8 cellular contexts compared by ENCODE assay signal in the genomic region with DNA sequence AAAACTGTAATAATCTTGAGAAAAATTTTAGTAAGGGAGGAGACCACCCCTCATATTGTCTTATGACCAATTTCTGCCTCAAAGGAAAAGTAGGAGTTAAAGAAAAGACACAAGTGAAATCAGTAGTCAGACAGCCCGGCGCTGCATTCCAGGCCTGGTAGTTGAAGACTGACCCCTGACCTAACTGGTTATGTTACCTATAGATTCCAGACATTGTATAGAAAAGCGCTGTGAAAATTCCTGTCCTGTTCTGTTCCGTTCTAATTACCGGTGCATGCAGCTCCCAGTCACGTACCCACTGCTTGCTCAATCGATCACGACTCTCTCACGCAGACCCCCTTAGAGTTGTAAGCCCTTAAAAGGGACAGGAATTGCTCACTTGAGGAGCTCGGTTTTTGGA.
DNase-seq lines count a peak whose midpoint lies in the region; ATAC-seq, FAIRE-seq and TF ChIP-seq lines count a peak whose summit lies in the region.
"Not testable (repeated sequence)": the region's sequence is repeated elsewhere in the genome, so short reads cannot be mapped to it uniquely, and the experiment has no call there.

No MANE protein-coding gene starts in this region.

- not testable (repeated sequence) for TF ChIP-seq CTCF in Caco-2 (IDR thresholded peaks at IDR 0.05; ENCODE audit: insufficient read depth in 1 of 2, low read depth in 1 of 2, low read length in 1 of 2, severe bottlenecking in 1 of 2, unreplicated experiment in 1 of 2); H9 (conservative IDR thresholded peaks at IDR 0.05); astrocyte (IDR thresholded peaks at IDR 0.05; ENCODE audit: insufficient read depth, low read depth, low read length); HepG2 (CRISPR knock-in tag; IDR thresholded peaks at IDR 0.05); neural progenitor cell (IDR thresholded peaks at IDR 0.05); smooth muscle cell (IDR thresholded peaks at IDR 0.05; ENCODE audit: borderline replicate concordance, insufficient read depth, poor library complexity, severe bottlenecking)

- not testable (repeated sequence) for H2BK120ac ChIP-seq in H9 (ENCODE audit: low read depth, low read length, poor library complexity, severe bottlenecking)

- not testable (repeated sequence) for H4K20me1 ChIP-seq in H9 (ENCODE audit: control insufficient read depth, insufficient read depth, insufficient read length); astrocyte (ENCODE audit: insufficient read depth, low read length); HepG2 (ENCODE audit: insufficient read depth, low read length); neural progenitor cell (ENCODE audit: low read depth); smooth muscle cell (ENCODE audit: low read depth)

- H3K18ac ChIP-seq in H9 (ENCODE audit: insufficient read length, low read depth, low read length): not testable (repeated sequence)

- H3K4me3 Mint-ChIP-seq in Caco-2 (ENCODE audit: unreplicated experiment): peak overlapping the region; percentile 52
- H3K4me3 Mint-ChIP-seq in H9; astrocyte (ENCODE audit: unreplicated experiment); neural progenitor cell: not testable (repeated sequence)

- H3K36me3 ChIP-seq in Caco-2 (ENCODE audit: control insufficient read depth, insufficient read depth, low read length); astrocyte (ENCODE audit: insufficient read depth, low read length); HepG2 (replicated peaks in 1 of 2; ENCODE audit: control insufficient read depth in 1 of 2, insufficient read depth in 2 of 2, low read length in 2 of 2); neural progenitor cell; smooth muscle cell (ENCODE audit: low read depth): not testable (repeated sequence)

- CTCF ChIA-PET in Caco-2 (lab: Charles Lee); HepG2 (lab: Yijun Ruan, JAX; ENCODE audit: low intra/inter-chr PET ratio, low total read pairs): not testable (repeated sequence)

- not testable (repeated sequence) for H3K9me3 ChIP-seq in Caco-2; H9 (ENCODE audit: control insufficient read depth, low read depth, low read length); astrocyte (ENCODE audit: insufficient read depth, low read depth, low read length); HepG2 (ENCODE audit: low read length); neural progenitor cell (ENCODE audit: low read depth); smooth muscle cell (replicated peaks; ENCODE audit: low read depth)

- H3K4me1 ChIP-seq in Caco-2: peaks cover 34% of the 10 kb centered on the region
- H3K4me1 ChIP-seq in H9 (ENCODE audit: insufficient read depth, low read length); astrocyte (ENCODE audit: insufficient read depth, low read length); HepG2 (ENCODE audit: insufficient read depth, low read length); neural progenitor cell; smooth muscle cell (ENCODE audit: low read depth): not testable (repeated sequence)

- H3K4ac ChIP-seq in H9 (ENCODE audit: low read depth, low read length): not testable (repeated sequence)

- not testable (repeated sequence) for H3K23me2 ChIP-seq in H9 (ENCODE audit: insufficient read length, low read depth, low read length, poor library complexity, severe bottlenecking)

- POLR2A ChIA-PET in Caco-2 (lab: Charles Lee); HepG2 (lab: Yijun Ruan, JAX): not testable (repeated sequence)

- not testable (repeated sequence) for H3T11ph ChIP-seq in H9 (ENCODE audit: low read length)

- H2BK5ac ChIP-seq in H9 (ENCODE audit: insufficient read length, low read length): not testable (repeated sequence)

- H3K23ac ChIP-seq in H9 (ENCODE audit: insufficient read length, low read depth, low read length): not testable (repeated sequence)

- intact Hi-C loops in Caco-2 (cut with micrococcal nuclease; ENCODE audit: unreplicated experiment): loop anchor here (5.0 kb wide), 1 partner anchor 103 kb away; no protein-coding TSS in a partner anchor
- intact Hi-C loops in Right ventricle myocardium inferior (cut with DNase I); HepG2 (cut with micrococcal nuclease; ENCODE audit: unreplicated experiment): not testable (repeated sequence)

- TF ChIP-seq POLR2A in HepG2 (IDR thresholded peaks at IDR 0.05; ENCODE audit: insufficient read depth in 1 of 2, low read depth in 2 of 2, low read length in 2 of 2): not testable (repeated sequence)

- FAIRE-seq in astrocyte (lab: Jason Lieb, UNC); HepG2 (lab: Jason Lieb, UNC): not testable (repeated sequence)

- DNase-seq in Caco-2 (peak; percentile 30 to 53), ELF-1 (ENCODE audit: low read depth, low spot score) (peak; percentile 33), Right ventricle myocardium inferior (ENCODE audit: missing footprints) (peak; percentile 59), neural progenitor cell (ENCODE audit: low spot score) (peak; percentile 2)
- not testable (repeated sequence) for DNase-seq in H9; astrocyte (ENCODE audit: low read depth); HepG2 (ENCODE audit: low spot score); smooth muscle cell (lab: John Stamatoyannopoulos, UW; ENCODE audit: unreplicated experiment)

- H3K4me2 ChIP-seq in H9 (ENCODE audit: insufficient read depth, insufficient read length, low read length); astrocyte (ENCODE audit: low read length); HepG2 (ENCODE audit: low read depth, low read length); neural progenitor cell: not testable (repeated sequence)
- peak overlapping the region; percentile 8 for H3K4me2 ChIP-seq in smooth muscle cell

- H3K56ac ChIP-seq in H9 (ENCODE audit: insufficient read length, low read depth, low read length): not testable (repeated sequence)

- H4K5ac ChIP-seq in H9 (ENCODE audit: insufficient read length, low read depth, low read length): not testable (repeated sequence)

- in situ Hi-C loops in HepG2 (cut with HindIII; ENCODE audit: extremely low pct_ligation_motif_present, low pct_unique_long_range_greater_than_20kb): not testable (repeated sequence)

- H2AK5ac ChIP-seq in H9 (ENCODE audit: insufficient read length, low read length): not testable (repeated sequence)

- H4K91ac ChIP-seq in H9 (ENCODE audit: insufficient read length, low read depth, low read length): not testable (repeated sequence)

- H4K8ac ChIP-seq in H9 (replicated peaks; ENCODE audit: insufficient read length, low read depth, low read length): not testable (repeated sequence)

- not testable (repeated sequence) for ATAC-seq in Right ventricle myocardium inferior, HepG2

- not testable (repeated sequence) for TF ChIP-seq EP300 in HepG2 (IDR thresholded peaks at IDR 0.05; ENCODE audit: low read depth in 2 of 2, low read length in 2 of 2); HepG2 (CRISPR knock-in tag; IDR thresholded peaks at IDR 0.05; ENCODE audit: borderline replicate concordance)

- not testable (repeated sequence) for H3K4me3 ChIP-seq in Caco-2 (ENCODE audit: low read depth, low read length); astrocyte (ENCODE audit: insufficient read depth, low read depth, low read length); HepG2 (replicated peaks in 1 of 3; ENCODE audit: insufficient read depth in 1 of 3, low read depth in 2 of 3, low read length in 3 of 3); neural progenitor cell; smooth muscle cell

- not testable (repeated sequence) for H3K27me3 Mint-ChIP-seq in Caco-2 (ENCODE audit: insufficient read depth, unreplicated experiment); H9 (ENCODE audit: low read depth); astrocyte (ENCODE audit: low read depth, unreplicated experiment); neural progenitor cell (ENCODE audit: insufficient read depth, low read depth)

- not testable (repeated sequence) for H3K79me1 ChIP-seq in H9 (ENCODE audit: insufficient read depth, low read depth, low read length, poor library complexity, severe bottlenecking)

- not testable (repeated sequence) for H3K36me3 Mint-ChIP-seq in Caco-2 (ENCODE audit: insufficient read depth, unreplicated experiment); H9 (ENCODE audit: insufficient read depth in 1 of 3, low read depth in 3 of 3); astrocyte (ENCODE audit: low read depth, unreplicated experiment); neural progenitor cell

- peak overlapping the region; percentile 2 for H2AFZ ChIP-seq in H9 (ENCODE audit: low read length)
- not testable (repeated sequence) for H2AFZ ChIP-seq in astrocyte (ENCODE audit: low read depth, low read length); HepG2 (ENCODE audit: low read length); neural progenitor cell (replicated peaks)
- peak overlapping the region; percentile 29 for H2AFZ ChIP-seq in smooth muscle cell (ENCODE audit: low read depth)

- H3K9me3 Mint-ChIP-seq in Caco-2 (ENCODE audit: unreplicated experiment): peaks cover 23% of the 10 kb centered on the region
- not testable (repeated sequence) for H3K9me3 Mint-ChIP-seq in H9; astrocyte (ENCODE audit: unreplicated experiment); neural progenitor cell

- not testable (repeated sequence) for H3K14ac ChIP-seq in H9 (ENCODE audit: insufficient read depth, low read length)

- H3K79me2 ChIP-seq in H9 (ENCODE audit: insufficient read depth, low read length); astrocyte (ENCODE audit: insufficient read depth, low read length); HepG2 (ENCODE audit: insufficient read depth, low read length); neural progenitor cell (ENCODE audit: low read depth); smooth muscle cell (ENCODE audit: low read depth): not testable (repeated sequence)

- TF ChIP-seq RAD21 in HepG2 (CRISPR knock-in tag; IDR thresholded peaks at IDR 0.05): not testable (repeated sequence)

- not testable (repeated sequence) for H2BK15ac ChIP-seq in H9 (ENCODE audit: low read depth, low read length)

- peaks cover 33% of the 10 kb centered on the region for H3K4me1 Mint-ChIP-seq in Caco-2 (ENCODE audit: low read depth, unreplicated experiment)
- not testable (repeated sequence) for H3K4me1 Mint-ChIP-seq in H9, neural progenitor cell
- H3K4me1 Mint-ChIP-seq in astrocyte (ENCODE audit: low read depth, unreplicated experiment): peaks cover 18% of the 10 kb centered on the region

- not testable (repeated sequence) for BruUV-seq in Caco-2 (replicated peaks; lab: Mats Ljungman, UMichigan); HepG2 (replicated peaks; lab: Mats Ljungman, UMichigan)

- not testable (repeated sequence) for H2BK20ac ChIP-seq in H9 (ENCODE audit: low read depth, low read length, poor library complexity, severe bottlenecking)

- no CpG with 5 or more reads among the region's 10 CpGs for WGBS in H9 (ENCODE audit: extremely low coverage, insufficient read length, low lambda C conversion rate)
- WGBS in HepG2 (ENCODE audit: low lambda C conversion rate): 18% methylated on average over 10 of the region's 10 CpGs
- 61% methylated on average over 10 of the region's 10 CpGs for WGBS in smooth muscle cell (ENCODE audit: low lambda C conversion rate)

- not testable (repeated sequence) for H3K27me3 ChIP-seq in Caco-2 (replicated peaks; ENCODE audit: control insufficient read depth, insufficient read depth, low read length); H9 (ENCODE audit: insufficient read depth, low read length); astrocyte (ENCODE audit: insufficient read depth, low read length); HepG2 (ENCODE audit: control insufficient read depth in 1 of 2, insufficient read depth in 2 of 2, low read length in 2 of 2); neural progenitor cell; smooth muscle cell (ENCODE audit: low read depth)

- not testable (repeated sequence) for H3K9ac ChIP-seq in H9 (ENCODE audit: extremely low read depth, insufficient read length, low read length); astrocyte (ENCODE audit: low read length); HepG2 (ENCODE audit: insufficient read depth, low read depth, low read length); neural progenitor cell; smooth muscle cell (ENCODE audit: low read depth)

- H3K27ac ChIP-seq in H9 (ENCODE audit: insufficient read length, low read depth, low read length); astrocyte (ENCODE audit: low read depth, low read length); HepG2 (ENCODE audit: extremely low read length, insufficient read depth, low read length); neural progenitor cell: not testable (repeated sequence)
- peak overlapping the region; percentile 79 for H3K27ac ChIP-seq in smooth muscle cell (ENCODE audit: low read depth)

- H2BK12ac ChIP-seq in H9 (ENCODE audit: insufficient read length, low read depth, low read length): not testable (repeated sequence)

- H3K27ac Mint-ChIP-seq in Caco-2 (ENCODE audit: unreplicated experiment) (peak overlapping the region; percentile 94), H9 (peak overlapping the region; percentile 63 to 72 (median 64); a peak in 4 of 7 replicates), astrocyte (ENCODE audit: unreplicated experiment) (peak overlapping the region; percentile 16)
- H3K27ac Mint-ChIP-seq in neural progenitor cell: not testable (repeated sequence)

- not testable (repeated sequence) for H3F3A ChIP-seq in neural progenitor cell (ENCODE audit: low read depth); smooth muscle cell (ENCODE audit: low read depth)
